ENCODE assay signal across 9 cellular contexts in genomic region chr16:85168732-85169256, GRCh38. TPM values are rescaled to one million over a fixed set of nuclear protein-coding genes. Genes with fewer than 3 reads are reported as not detected.
DNase-seq lines count a peak whose midpoint lies in the region; ATAC-seq and TF ChIP-seq lines count a peak whose summit lies in the region.
"Had no signal": no experiment of that assay in that cellular context is flagged by ENCODE, and none has a peak within 500 bp of the region (broad histone marks: within the 10 kb centered on the region; RNA-seq: fewer than 3 reads in every experiment).

No MANE protein-coding gene starts in this region.

- peaks cover 0 to 65% (median 0%) of the 10 kb centered on the region in 7 donors for H3K27me3 ChIP-seq in heart right ventricle
- no peaks in the 10 kb centered on the region for H3K27me3 ChIP-seq in skeletal muscle satellite cell (ENCODE audit: control insufficient read depth, insufficient read depth, low read length)

- CTCF ChIA-PET in T-cell (lab: Charles Lee), result no interaction called here

- intact Hi-C loops in heart right ventricle (cut with DNase I), result loop anchor here in 3 of 10 donors (5.0 kb wide), 2 partner anchors 41 to 51 kb away; no protein-coding TSS in a partner anchor

- H3K36me3 ChIP-seq in heart right ventricle, result no peaks in the 10 kb centered on the region
- H3K36me3 ChIP-seq in skeletal muscle satellite cell (ENCODE audit: insufficient read depth, low read length), result no peaks in the 10 kb centered on the region

- peak overlapping the region; percentile 61 for H3K4me2 ChIP-seq in skeletal muscle satellite cell (ENCODE audit: low read length)

- no peak overlapping the region for H3K27ac Mint-ChIP-seq in T-helper 2 cell treated with Interferon-gamma antibody and Interleukin-4, amounts not matched to agents 5 μg/mL and 100 μg/mL, for 36 hours
- no peak overlapping the region for H3K27ac Mint-ChIP-seq in T-cell
- H3K27ac Mint-ChIP-seq: T-helper 1 cell treated with Interleukin-12 subunit alpha and Interleukin-12 subunit beta and Interleukin-4 antibody, amounts not matched to agents 30 μg/mL and 1 μg/mL, for 36 hours had no signal

- H3K4me1 Mint-ChIP-seq in T-helper 2 cell treated with Interferon-gamma antibody and Interleukin-4, amounts not matched to agents 5 μg/mL and 100 μg/mL, for 36 hours (ENCODE audit: low read depth), result no peaks in the 10 kb centered on the region
- peaks cover 0 to 2% (median 2%) of the 10 kb centered on the region in 3 donors for H3K4me1 Mint-ChIP-seq in T-cell

- no peaks in the 10 kb centered on the region for H3K9me3 Mint-ChIP-seq in T-helper 2 cell treated with Interferon-gamma antibody and Interleukin-4, amounts not matched to agents 5 μg/mL and 100 μg/mL, for 36 hours
- H3K9me3 Mint-ChIP-seq in T-cell, result no peaks in the 10 kb centered on the region
- H3K9me3 Mint-ChIP-seq: T-helper 1 cell treated with Interleukin-12 subunit alpha and Interleukin-12 subunit beta and Interleukin-4 antibody, amounts not matched to agents 30 μg/mL and 1 μg/mL, for 36 hours had no signal

- no peak overlapping the region for H3K9ac ChIP-seq in skeletal muscle satellite cell (ENCODE audit: low read depth, low read length)

- DNase-seq in T-helper 2 cell treated with Interferon-gamma antibody and Interleukin-4, amounts not matched to agents 5 μg/mL and 100 μg/mL, for 36 hours (ENCODE audit: low spot score), result no peak
- DNase-seq in T-helper 2 cell (no peak), T-cell (no peak), heart right ventricle (peak; percentile 66 to 75), NCI-H2107 treated with DMSO at 0.1 percent for 48 hours (lab: John Stamatoyannopoulos, UW; ENCODE audit: unreplicated experiment) (no peak)

- no peaks in the 10 kb centered on the region for H3K9me3 ChIP-seq in heart right ventricle
- no peaks in the 10 kb centered on the region for H3K9me3 ChIP-seq in skeletal muscle satellite cell (replicated peaks; ENCODE audit: low read length)

- H3K4me1 ChIP-seq in heart right ventricle (peaks cover 4 to 82% (median 65%) of the 10 kb centered on the region in 9 donors), skeletal muscle satellite cell (ENCODE audit: control insufficient read depth, insufficient read depth, low read length) (peaks cover 58% of the 10 kb centered on the region)

- peak overlapping the region in 9 of 10 donors; percentile 26 to 57 (median 47) for H3K4me3 ChIP-seq in heart right ventricle
- H3K4me3 ChIP-seq in skeletal muscle satellite cell (ENCODE audit: low read length), result no peak overlapping the region

- ATAC-seq in T-cell (replicated peaks in 1 of 4), result no peak
- peak; percentile 11 to 66 (median 42) for ATAC-seq in heart right ventricle
- no peak for ATAC-seq in HG03108 (IDR thresholded peaks at IDR 0.05; ENCODE audit: unreplicated experiment)
- ATAC-seq in HG03196 (IDR thresholded peaks at IDR 0.05; ENCODE audit: unreplicated experiment), result no peak

- TF ChIP-seq CTCF in heart right ventricle (IDR thresholded peaks at IDR 0.05), result no peak

- H3K27ac ChIP-seq in heart right ventricle, result peak overlapping the region in 8 of 10 donors; percentile 52 to 79 (median 70)

- H3K36me3 Mint-ChIP-seq in T-helper 2 cell treated with Interferon-gamma antibody and Interleukin-4, amounts not matched to agents 5 μg/mL and 100 μg/mL, for 36 hours (ENCODE audit: low read depth), result no peaks in the 10 kb centered on the region
- no peaks in the 10 kb centered on the region for H3K36me3 Mint-ChIP-seq in T-cell

- H3K4me3 Mint-ChIP-seq in T-helper 2 cell treated with Interferon-gamma antibody and Interleukin-4, amounts not matched to agents 5 μg/mL and 100 μg/mL, for 36 hours, result peak overlapping the region; percentile 48
- H3K4me3 Mint-ChIP-seq in T-cell, result peak overlapping the region; percentile 37 to 62 (median 46)
- H3K4me3 Mint-ChIP-seq: T-helper 1 cell treated with Interleukin-12 subunit alpha and Interleukin-12 subunit beta and Interleukin-4 antibody, amounts not matched to agents 30 μg/mL and 1 μg/mL, for 36 hours had no signal

- POLR2A ChIA-PET in T-cell (lab: Charles Lee), result no interaction called here

- 2 to 4% methylated on average over 27 to 49 of the region's 54 CpGs for WGBS in heart right ventricle, 2 donors

- peaks cover 58% of the 10 kb centered on the region for H3K27me3 Mint-ChIP-seq in T-helper 2 cell treated with Interferon-gamma antibody and Interleukin-4, amounts not matched to agents 5 μg/mL and 100 μg/mL, for 36 hours (ENCODE audit: low read depth)
- H3K27me3 Mint-ChIP-seq in T-cell, result peaks cover 44 to 59% of the 10 kb centered on the region in 2 donors

RNA-seq across cellular contexts. Expression of gene CIBAR2, which starts 56.5 kb away (rescaled TPM):
- total RNA-seq in T-cell (not detected), heart right ventricle (not detected)
- not detected for polyA plus RNA-seq in heart right ventricle
- total RNA-seq in skeletal muscle satellite cell (2012; rRNA removed), result not detected in 2 replicates

Comparison
In these comparisons a context has a peak if more than half of its experiments do, and no peak if none do; other contexts are left out.
1. DNase-seq: peak in heart right ventricle (2 of 2); none in T-helper 2 cell treated with Interferon-gamma antibody and Interleukin-4, amounts not matched to agents 5 μg/mL and 100 μg/mL, for 36 hours (single experiment), T-helper 2 cell (0 of 5), T-cell (0 of 34) and NCI-H2107 treated with DMSO at 0.1 percent for 48 hours (single experiment).
2. ATAC-seq: peak in heart right ventricle (8 of 8); none in T-cell (0 of 4), HG03108 (single experiment) and HG03196 (single experiment).